ENCODE assay signal across 16 cellular contexts in genomic region chr12:97047361-97047760, GRCh38.
A peak's percentile ranks its signal among the peaks of the same experiment; 100 is the strongest.
DNase-seq lines count a peak whose midpoint lies in the region; TF ChIP-seq lines count a peak whose summit lies in the region.
"Had no signal": no experiment of that assay in that cellular context is flagged by ENCODE, and none has a peak within 500 bp of the region (broad histone marks: within the 10 kb centered on the region; RNA-seq: fewer than 3 reads in every experiment).

No MANE protein-coding gene starts in this region.

- H3K4me1 Mint-ChIP-seq in activated CD4-positive, alpha-beta T cell treated with anti-CD3 and anti-CD28 coated beads, Interleukin-2, amount 10 ng/mL, durations not matched to agents 24 days and 14 days: no peaks in the 10 kb centered on the region
- H3K4me1 Mint-ChIP-seq: CD4-positive, alpha-beta memory T cell had no signal

- no peak overlapping the region for H3K4me3 Mint-ChIP-seq in activated CD4-positive, alpha-beta T cell treated with anti-CD3 and anti-CD28 coated beads, Interleukin-2, amount 10 ng/mL, durations not matched to agents 24 days and 14 days
- H3K4me3 Mint-ChIP-seq: CD4-positive, alpha-beta memory T cell had no signal

- DNase-seq in NCI-H2171 treated with DMSO at 0.1 percent for 48 hours (lab: John Stamatoyannopoulos, UW): peak; percentile 2
- DNase-seq in NCI-H2171 (lab: John Stamatoyannopoulos, UW): no peak
- peak; percentile 14 to 58 for DNase-seq in NCI-H446 (lab: John Stamatoyannopoulos, UW)
- peak; percentile 7 for DNase-seq in middle frontal gyrus (ENCODE audit: extremely low spot score, low spot score)
- no peak for DNase-seq in thyroid gland
- DNase-seq in COLO829 (ENCODE audit: low spot score): no peak
- no peak for DNase-seq in SHP77 (lab: John Stamatoyannopoulos, UW)
- DNase-seq in activated CD4-positive, alpha-beta T cell treated with anti-CD3 and anti-CD28 coated beads, Interleukin-2, amount 10 ng/mL, durations not matched to agents 24 days and 14 days: no peak
- DNase-seq: BE2C; CD4-positive, alpha-beta memory T cell; COR-L47; DMS153; DMS79 treated with DMSO at 0.1 percent for 48 hours; EL; GM23248 had no signal

- no peak for TF ChIP-seq POLR2A in thyroid gland (IDR thresholded peaks at IDR 0.05)

- no peaks in the 10 kb centered on the region for H3K9me3 ChIP-seq in thyroid gland
- H3K9me3 ChIP-seq: BE2C had no signal

- H3K36me3 Mint-ChIP-seq in activated CD4-positive, alpha-beta T cell treated with anti-CD3 and anti-CD28 coated beads, Interleukin-2, amount 10 ng/mL, durations not matched to agents 24 days and 14 days (ENCODE audit: low read depth): no peaks in the 10 kb centered on the region
- H3K36me3 Mint-ChIP-seq: CD4-positive, alpha-beta memory T cell had no signal

- peaks cover 17 to 18% of the 10 kb centered on the region in 2 donors for H3K4me1 ChIP-seq in thyroid gland
- H3K4me1 ChIP-seq: BE2C had no signal

- intact Hi-C loops in thyroid gland (cut with DNase I): no loop called here
- intact Hi-C loops in activated CD4-positive, alpha-beta T cell treated with anti-CD3 and anti-CD28 coated beads, Interleukin-2, amount 10 ng/mL, durations not matched to agents 24 days and 14 days (cut with micrococcal nuclease): no loop called here

- H3K27ac ChIP-seq in thyroid gland: peak overlapping the region in 2 of 3 donors; percentile 15 to 87
- H3K27ac ChIP-seq: C4-2B, GM23248 had no signal

- H3K27ac Mint-ChIP-seq in activated CD4-positive, alpha-beta T cell treated with anti-CD3 and anti-CD28 coated beads, Interleukin-2, amount 10 ng/mL, durations not matched to agents 24 days and 14 days: no peak overlapping the region

- H3K9me3 Mint-ChIP-seq in activated CD4-positive, alpha-beta T cell treated with anti-CD3 and anti-CD28 coated beads, Interleukin-2, amount 10 ng/mL, durations not matched to agents 24 days and 14 days: no peaks in the 10 kb centered on the region
- H3K9me3 Mint-ChIP-seq: CD4-positive, alpha-beta memory T cell had no signal

- H3K27me3 ChIP-seq in thyroid gland: no peaks in the 10 kb centered on the region
- H3K27me3 ChIP-seq: BE2C had no signal

- TF ChIP-seq CTCF in thyroid gland (IDR thresholded peaks at IDR 0.05): no peak

- H3K36me3 ChIP-seq in thyroid gland: no peaks in the 10 kb centered on the region
- H3K36me3 ChIP-seq: BE2C had no signal

- no peak overlapping the region for H3K4me3 ChIP-seq in thyroid gland (replicated peaks in 1 of 3)
- H3K4me3 ChIP-seq: GM23248 had no signal

- peaks cover 4% of the 10 kb centered on the region for H3K27me3 Mint-ChIP-seq in activated CD4-positive, alpha-beta T cell treated with anti-CD3 and anti-CD28 coated beads, Interleukin-2, amount 10 ng/mL, durations not matched to agents 24 days and 14 days

Comparison
In these comparisons a context has a peak if more than half of its experiments do, and no peak if none do; other contexts are left out.
1. DNase-seq: peak in NCI-H2171 treated with DMSO at 0.1 percent for 48 hours (single experiment), NCI-H446 (2 of 2) and middle frontal gyrus (single experiment); none in NCI-H2171 (single experiment), thyroid gland (0 of 2), COLO829 (single experiment), SHP77 (0 of 2) and activated CD4-positive, alpha-beta T cell treated with anti-CD3 and anti-CD28 coated beads, Interleukin-2, amount 10 ng/mL, durations not matched to agents 24 days and 14 days (single experiment).